Comparison of ENCODE assay signal across 8 cellular contexts in the genomic region with DNA sequence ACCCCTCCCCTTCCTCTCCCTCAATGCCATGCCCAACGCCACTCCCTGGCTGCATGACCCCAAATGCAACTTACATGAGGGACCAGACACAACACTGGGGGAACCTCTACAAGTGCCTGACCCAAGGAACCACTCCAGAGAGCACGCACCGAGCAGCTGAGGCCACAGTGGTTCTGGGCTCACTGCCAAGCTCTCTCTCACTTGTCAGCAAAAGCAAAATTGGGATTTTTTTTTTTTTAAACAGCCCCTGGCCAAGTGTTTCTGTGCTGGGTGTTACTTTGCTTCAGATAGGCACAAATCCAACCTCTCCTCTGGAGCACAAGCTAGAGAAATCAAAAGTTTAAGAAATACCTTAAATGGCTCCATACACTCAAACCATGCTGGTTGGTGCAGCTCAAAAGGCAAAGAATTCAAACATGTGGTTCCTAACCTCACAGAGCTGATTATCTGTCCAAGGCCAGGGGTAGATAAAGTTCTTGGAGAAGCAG.
DNase-seq lines count a peak whose midpoint lies in the region; ATAC-seq and TF ChIP-seq lines count a peak whose summit lies in the region.

No MANE protein-coding gene starts in this region.

- POLR2A ChIA-PET in MCF 10A (lab: Yijun Ruan, JAX): interaction anchor here (0.9 to 1.3 kb wide), 3 partner anchors 9 to 14 kb away, joined by 3 to 4 read pairs (median 3); no protein-coding TSS in a partner anchor

- CTCF ChIA-PET in MCF 10A (lab: Yijun Ruan, JAX): interaction anchor here (0.6 to 1.5 kb wide), 3 partner anchors 18 to 118 kb away, joined by 3 to 5 read pairs (median 3); no protein-coding TSS in a partner anchor

- no peak overlapping the region for H3K4me3 Mint-ChIP-seq in MCF 10A (ENCODE audit: unreplicated experiment)

- no peak overlapping the region for H3K27ac Mint-ChIP-seq in MCF 10A (ENCODE audit: low read depth, unreplicated experiment)

- TF ChIP-seq CTCF in MCF 10A (IDR thresholded peaks at IDR 0.05; ENCODE audit: unreplicated experiment): no peak
- no peak for TF ChIP-seq CTCF in mucosa of descending colon (IDR thresholded peaks at IDR 0.05)

- no peaks in the 10 kb centered on the region for H3K9me3 ChIP-seq in mucosa of descending colon

- no peak overlapping the region for H3K4me3 ChIP-seq in mucosa of descending colon

- DNase-seq in DMS53 treated with DMSO at 0.1 percent for 48 hours (lab: John Stamatoyannopoulos, UW; ENCODE audit: unreplicated experiment) (peak; percentile 26), NCI-H187 (lab: John Stamatoyannopoulos, UW) (peak; percentile 34 to 78), MCF 10A (ENCODE audit: unreplicated experiment) (peak; percentile 40), mucosa of descending colon (peak in 2 of 3 donors; percentile 33 to 69), retina (no peak)
- DNase-seq in stimulated activated naive CD4-positive, alpha-beta T cell treated with Interleukin-2 at 50 U/mL for 16 hours (lab: John Stamatoyannopoulos, UW): no peak
- no peak for DNase-seq in stimulated activated CD8-positive, alpha-beta memory T cell treated with anti-CD3 and anti-CD28 coated beads, Interleukin-4, amount 100 ng/mL, for 48 hours

- H3K4me1 ChIP-seq in mucosa of descending colon (ENCODE audit: low read depth): no peaks in the 10 kb centered on the region

- no peak for ATAC-seq in mucosa of descending colon
- no peak for ATAC-seq in HG03039 (IDR thresholded peaks at IDR 0.05; ENCODE audit: unreplicated experiment)

- no peaks in the 10 kb centered on the region for H3K9me3 Mint-ChIP-seq in MCF 10A (ENCODE audit: unreplicated experiment)

- intact Hi-C loops in MCF 10A (cut with micrococcal nuclease) (no loop called here), mucosa of descending colon (cut with DNase I, micrococcal nuclease) (no loop called here)

- H3K36me3 ChIP-seq in mucosa of descending colon (ENCODE audit: low read depth): no peaks in the 10 kb centered on the region

- no TSS peak for BruUV-seq in MCF 10A (replicated peaks; lab: Mats Ljungman, UMichigan)

- peaks cover 41% of the 10 kb centered on the region for H3K27me3 Mint-ChIP-seq in MCF 10A (ENCODE audit: insufficient read depth, unreplicated experiment)

- H3K4me1 Mint-ChIP-seq in MCF 10A (ENCODE audit: insufficient read depth, unreplicated experiment): no peaks in the 10 kb centered on the region

- H3K36me3 Mint-ChIP-seq in MCF 10A (ENCODE audit: insufficient read depth, unreplicated experiment): peaks cover 6% of the 10 kb centered on the region

Comparison
In these comparisons a context has a peak if more than half of its experiments do, and no peak if none do; other contexts are left out.
1. DNase-seq: peak in DMS53 treated with DMSO at 0.1 percent for 48 hours (single experiment), NCI-H187 (2 of 2), MCF 10A (single experiment) and mucosa of descending colon (2 of 3); none in stimulated activated naive CD4-positive, alpha-beta T cell treated with Interleukin-2 at 50 U/mL for 16 hours (single experiment), retina (single experiment) and stimulated activated CD8-positive, alpha-beta memory T cell treated with anti-CD3 and anti-CD28 coated beads, Interleukin-4, amount 100 ng/mL, for 48 hours (single experiment).